Comparison of ENCODE assay signal across 1 cellular context in genomic region chr1:116503535-116504307, GRCh38.
TF ChIP-seq lines count a peak whose summit lies in the region.

No MANE protein-coding gene starts in this region.

TF ChIP-seq in K562, 482 proteins besides CTCF, POLR2A, EP300 and RAD21 (continued from another document and continues in another):
- TF ChIP-seq PRDM10 (IDR thresholded peaks at IDR 0.05; ENCODE audit: partially characterized antibody) (peak; percentile 13), FOXJ3 (CRISPR knock-in tag; IDR thresholded peaks at IDR 0.05) (no peak), ARNT (IDR thresholded peaks at IDR 0.05) (peak in 1 of 2 experiments; percentile 75; a peak in 1 of 4 replicates), PKNOX1 (IDR thresholded peaks at IDR 0.05) (peak; percentile 93), HDAC2 (IDR thresholded peaks at IDR 0.05) (no peak), TEAD4 (IDR thresholded peaks at IDR 0.05; ENCODE audit: low read length) (peak; percentile 93), TEAD4 (CRISPR knock-in tag; IDR thresholded peaks at IDR 0.05; ENCODE audit: borderline replicate concordance) (no peak), TRIM24 (IDR thresholded peaks at IDR 0.05) (peak in 1 of 2 experiments; percentile 82; a peak in 3 of 4 replicates), BDP1 (IDR thresholded peaks at IDR 0.05; ENCODE audit: insufficient read depth, insufficient read length) (no peak), E2F8 (IDR thresholded peaks at IDR 0.05; ENCODE audit: low read depth, partially characterized antibody) (no peak), FOXK2 (conservative IDR thresholded peaks at IDR 0.05 in 1 of 2, IDR thresholded peaks at IDR 0.05 in 1 of 2; ENCODE audit: low read depth in 2 of 2) (peak; percentile 42 to 73; a peak in 2 of 4 replicates), PHF21A (IDR thresholded peaks at IDR 0.05; ENCODE audit: borderline replicate concordance, low read depth) (0 out of 2 replicates have a peak, but pooled peaks have one; percentile 28), NR2C2 (CRISPR knock-in tag; IDR thresholded peaks at IDR 0.05) (no peak), NR2C2 (tag; IDR thresholded peaks at IDR 0.05) (peak; percentile 46; the same call in 1 of the 2 replicates), RERE (CRISPR knock-in tag; IDR thresholded peaks at IDR 0.05; ENCODE audit: borderline replicate concordance) (0 out of 2 replicates have a peak, but pooled peaks have one; percentile 10), TFAP4 (CRISPR knock-in tag; IDR thresholded peaks at IDR 0.05; ENCODE audit: borderline replicate concordance) (no peak), TAF1 (IDR thresholded peaks at IDR 0.05; ENCODE audit: control insufficient read depth, extremely low read depth, insufficient read depth, low read length, severe bottlenecking) (peak; percentile 49), PCBP2 (IDR thresholded peaks at IDR 0.05; ENCODE audit: low read depth, low read length, poor library complexity, severe bottlenecking) (no peak), CHAMP1 (IDR thresholded peaks at IDR 0.05) (no peak; the same call in 1 of the 2 replicates), SMAD1 (IDR thresholded peaks at IDR 0.05; ENCODE audit: low read depth, low read length, partially characterized antibody) (peak; percentile 64), RBBP5 (IDR thresholded peaks at IDR 0.05; ENCODE audit: borderline replicate concordance, insufficient read depth, low read length, poor library complexity, severe bottlenecking) (no peak), SUPT5H (IDR thresholded peaks at IDR 0.05) (0 out of 2 replicates have a peak, but pooled peaks have one; percentile 16), ZNF77 (CRISPR knock-in tag; IDR thresholded peaks at IDR 0.05) (no peak), ERF (CRISPR knock-in tag; IDR thresholded peaks at IDR 0.05) (peak; percentile 27; the same call in 1 of the 2 replicates), HMGN3 (IDR thresholded peaks at IDR 0.05; ENCODE audit: borderline replicate concordance, extremely low read depth, insufficient read length, low read depth, low read length) (peak; percentile 86), VEZF1 (CRISPR knock-in tag; IDR thresholded peaks at IDR 0.05) (peak; percentile 77), PYGO2 (tag; IDR thresholded peaks at IDR 0.05) (no peak), STAG1 (CRISPR knock-in tag; IDR thresholded peaks at IDR 0.05; ENCODE audit: borderline replicate concordance) (no peak), SOX6 (IDR thresholded peaks at IDR 0.05) (peak; percentile 83), SAFB (IDR thresholded peaks at IDR 0.05; ENCODE audit: borderline replicate concordance, low read depth, low read length) (no peak), STAT6 (CRISPR knock-in tag; IDR thresholded peaks at IDR 0.05) (no peak), KLF10 (CRISPR knock-in tag; IDR thresholded peaks at IDR 0.05) (no peak), ZKSCAN1 (IDR thresholded peaks at IDR 0.05; ENCODE audit: low read depth, low read length) (0 out of 2 replicates have a peak, but pooled peaks have one; percentile 38), EGR1 (conservative IDR thresholded peaks at IDR 0.05) (no peak; the same call in 1 of the 2 replicates), NCOA2 (IDR thresholded peaks at IDR 0.05; ENCODE audit: partially characterized antibody in 2 of 2) (peak in 1 of 2 experiments; percentile 75), RBFOX2 (IDR thresholded peaks at IDR 0.05; ENCODE audit: low read depth, low read length) (peak; percentile 76), EHMT2 (IDR thresholded peaks at IDR 0.05) (no peak)
